10 cellular contexts compared by ENCODE assay signal in genomic region chr13:20814224-20814910, GRCh38. TPM values are rescaled to one million over a fixed set of nuclear protein-coding genes. Genes with fewer than 3 reads are reported as not detected.
A peak's percentile ranks its signal among the peaks of the same experiment; 100 is the strongest.
DNase-seq lines count a peak whose midpoint lies in the region; ATAC-seq and TF ChIP-seq lines count a peak whose summit lies in the region.
"Had no signal": no experiment of that assay in that cellular context is flagged by ENCODE, and none has a peak within 500 bp of the region (broad histone marks: within the 10 kb centered on the region; RNA-seq: fewer than 3 reads in every experiment).

No MANE protein-coding gene starts in this region.

- H3K27ac Mint-ChIP-seq in neural progenitor cell, result no peak overlapping the region

- no peaks in the 10 kb centered on the region for H3K9me3 ChIP-seq in neural progenitor cell (ENCODE audit: low read depth)

- no peaks in the 10 kb centered on the region for H3K9me3 Mint-ChIP-seq in neural progenitor cell

- H3K4me1 Mint-ChIP-seq in neural progenitor cell, result no peaks in the 10 kb centered on the region

- no peaks in the 10 kb centered on the region for H3K79me2 ChIP-seq in neural progenitor cell (ENCODE audit: low read depth)

- H3K36me3 Mint-ChIP-seq in neural progenitor cell, result peaks cover 12% of the 10 kb centered on the region

- H3K36me3 ChIP-seq in neural progenitor cell, result peaks cover 3% of the 10 kb centered on the region

- no peak overlapping the region for H2AFZ ChIP-seq in neural progenitor cell (replicated peaks)

- H3K27me3 Mint-ChIP-seq in neural progenitor cell (ENCODE audit: insufficient read depth, low read depth), result no peaks in the 10 kb centered on the region

- H3K4me3 Mint-ChIP-seq in neural progenitor cell, result no peak overlapping the region

- H4K20me1 ChIP-seq in neural progenitor cell (ENCODE audit: low read depth), result no peaks in the 10 kb centered on the region

- H3K27me3 ChIP-seq in foreskin keratinocyte (no peaks in the 10 kb centered on the region), neural progenitor cell (no peaks in the 10 kb centered on the region)
- H3K27me3 ChIP-seq: dorsolateral prefrontal cortex had no signal

- ATAC-seq in foreskin keratinocyte (peak; percentile 81), HG03025 (IDR thresholded peaks at IDR 0.05; ENCODE audit: low FRiP score, unreplicated experiment) (no peak)

- H3K4me2 ChIP-seq in neural progenitor cell, result no peak overlapping the region

- TF ChIP-seq CTCF in foreskin keratinocyte (conservative IDR thresholded peaks at IDR 0.05) (no peak), neural progenitor cell (IDR thresholded peaks at IDR 0.05) (no peak)

- DNase-seq in GM04504 (ENCODE audit: low read depth) (peak; percentile 88), SHP77 treated with DMSO at 0.1 percent for 48 hours (lab: John Stamatoyannopoulos, UW) (peak; percentile 41), foreskin keratinocyte (peak; percentile 60 to 68), renal cortical epithelial cell (ENCODE audit: low read depth) (peak; percentile 67), DMS53 (lab: John Stamatoyannopoulos, UW) (no peak), NCI-H146 (lab: John Stamatoyannopoulos, UW) (no peak), neural progenitor cell (ENCODE audit: low spot score) (no peak)
- DNase-seq: NCI-H1694 had no signal

- no peak overlapping the region for H3K27ac ChIP-seq in foreskin keratinocyte
- H3K27ac ChIP-seq in neural progenitor cell, result no peak overlapping the region

- H3F3A ChIP-seq in neural progenitor cell (ENCODE audit: low read depth), result no peaks in the 10 kb centered on the region

- H3K9ac ChIP-seq in neural progenitor cell, result no peak overlapping the region

- H3K4me1 ChIP-seq in foreskin keratinocyte (peaks cover 9% of the 10 kb centered on the region), neural progenitor cell (no peaks in the 10 kb centered on the region)

- no peak overlapping the region for H3K4me3 ChIP-seq in neural progenitor cell

RNA-seq across cellular contexts. Expression of gene EEF1AKMT1, which starts 40.6 kb away (rescaled TPM):
- total RNA-seq in foreskin keratinocyte, result 7.7 and 10.2 TPM in 2 replicates
- 11.3 and 14.4 TPM in 2 replicates for polyA plus RNA-seq in foreskin keratinocyte
- total RNA-seq in renal cortical epithelial cell, result 4.5 and 8.8 TPM in 2 replicates
- total RNA-seq in neural progenitor cell (ENCODE audit: low replicate concordance), result 12.3 and 13.3 TPM in 2 replicates

Comparison
In these comparisons a context has a peak if more than half of its experiments do, and no peak if none do; other contexts are left out.
1. DNase-seq: peak in GM04504 (single experiment), SHP77 treated with DMSO at 0.1 percent for 48 hours (single experiment), foreskin keratinocyte (2 of 2) and renal cortical epithelial cell (single experiment); none in DMS53 (single experiment), NCI-H146 (single experiment) and neural progenitor cell (single experiment).